Comparison of ENCODE assay signal across 13 cellular contexts in the genomic region with DNA sequence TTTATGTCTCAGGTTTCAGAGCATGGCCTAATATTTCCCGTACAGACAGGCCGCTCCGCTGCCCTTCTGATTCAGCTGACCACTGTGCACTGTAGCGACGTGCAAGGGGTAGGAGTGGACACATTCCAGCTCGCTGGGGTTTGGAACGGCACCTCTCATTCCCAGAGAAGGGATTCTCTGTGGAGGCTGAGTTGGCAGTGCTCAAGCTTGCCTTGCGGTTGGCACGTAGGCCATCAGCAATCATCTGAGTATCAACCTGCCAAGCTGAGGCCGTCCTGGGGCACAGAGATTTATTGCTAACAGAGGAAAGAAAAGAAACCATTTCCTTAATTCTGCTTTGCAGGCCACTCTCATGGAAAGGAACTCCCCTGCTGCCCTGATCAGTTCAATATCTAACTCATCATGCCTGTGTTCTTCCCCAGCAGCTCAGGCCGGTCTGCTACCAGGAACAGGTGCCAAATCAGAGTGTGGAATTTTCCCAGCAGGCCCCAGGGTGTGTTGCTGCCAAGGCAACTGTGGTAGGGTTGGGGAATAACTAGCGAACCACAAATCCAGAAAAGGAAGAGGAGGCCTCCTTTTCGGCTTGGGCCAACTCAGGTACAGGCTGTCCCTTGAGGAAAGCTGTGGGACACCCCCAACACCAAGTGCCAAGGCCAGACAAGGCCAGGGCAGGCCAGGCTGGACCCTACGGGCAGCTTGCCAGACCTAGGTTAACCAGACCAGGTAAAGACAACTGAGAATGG.
DNase-seq lines count a peak whose midpoint lies in the region; ATAC-seq and FAIRE-seq lines count a peak whose summit lies in the region.
"Had no signal": no experiment of that assay in that cellular context is flagged by ENCODE, and none has a peak within 500 bp of the region (broad histone marks: within the 10 kb centered on the region; RNA-seq: fewer than 3 reads in every experiment).

No MANE protein-coding gene starts in this region.

- H3K4me3 Mint-ChIP-seq in T-helper 17 cell, result no peak overlapping the region

- FAIRE-seq in frontal cortex (lab: Jason Lieb, UNC), result no peak
- FAIRE-seq: GM18507, H1 had no signal

- no peaks in the 10 kb centered on the region for H3K9me3 ChIP-seq in T-helper 17 cell (ENCODE audit: control insufficient read depth, low read length, poor library complexity, severe bottlenecking)

- ATAC-seq in T-helper 17 cell, result no peak
- ATAC-seq in GM18873 (IDR thresholded peaks at IDR 0.05; ENCODE audit: low FRiP score, unreplicated experiment), result no peak

- H3K27me3 Mint-ChIP-seq in T-helper 17 cell, result peaks cover 9% of the 10 kb centered on the region

- DNase-seq in M059J (ENCODE audit: low read depth), result peak; percentile 97
- DNase-seq in caudate nucleus (lab: John Stamatoyannopoulos, UW), result peak in 5 of 61 donors; percentile 15 to 95 (median 21)
- DNase-seq in T-helper 17 cell, result no peak
- DNase-seq in dermis blood vessel endothelial cell, result no peak
- no peak for DNase-seq in frontal cortex (ENCODE audit: low spot score in 2 of 2)
- DNase-seq: activated gamma-delta T cell; effector CD8-positive, alpha-beta T cell; NCI-H1694 had no signal

- no peaks in the 10 kb centered on the region for H3K36me3 Mint-ChIP-seq in T-helper 17 cell (ENCODE audit: low read depth)

- H3K27me3 ChIP-seq in layer of hippocampus (ENCODE audit: control insufficient read depth, insufficient read depth, low read length), result no peaks in the 10 kb centered on the region

- peak overlapping the region; percentile 46 for H3K27ac ChIP-seq in caudate nucleus (ENCODE audit: low read depth, low read length)
- H3K27ac ChIP-seq in layer of hippocampus (ENCODE audit: low read depth, low read length), result peak overlapping the region; percentile 39
- peak overlapping the region; percentile 54 for H3K27ac ChIP-seq in temporal lobe (ENCODE audit: low read depth, low read length)

- peaks cover 3% of the 10 kb centered on the region for H3K4me1 Mint-ChIP-seq in T-helper 17 cell

- no peak overlapping the region for H3K27ac Mint-ChIP-seq in T-helper 17 cell
